In genomic region chr2:74391580-74392448, GRCh38 we compare ENCODE assay signal across 8 cellular contexts. TPM values are rescaled to one million over a fixed set of nuclear protein-coding genes. Genes with fewer than 3 reads are reported as not detected.
DNase-seq lines count a peak whose midpoint lies in the region; ATAC-seq and TF ChIP-seq lines count a peak whose summit lies in the region.

No MANE protein-coding gene starts in this region.

- H3K23ac ChIP-seq in H9 (ENCODE audit: insufficient read length, low read depth, low read length) = no peak overlapping the region

- H3K56ac ChIP-seq in H9 (ENCODE audit: insufficient read length, low read depth, low read length) = no peak overlapping the region

- H3K36me3 ChIP-seq in testis (ENCODE audit: low read depth, missing control alignments) = no peaks in the 10 kb centered on the region

- peak overlapping the region; percentile 84 to 90 for H3K4me3 Mint-ChIP-seq in H9
- peak overlapping the region; percentile 93 for H3K4me3 Mint-ChIP-seq in activated naive CD4-positive, alpha-beta T cell treated with anti-CD3 and anti-CD28 coated beads, Interleukin-2, amount 10 ng/mL, durations not matched to agents 7 days and 5 days

- no peaks in the 10 kb centered on the region for H4K20me1 ChIP-seq in H9 (ENCODE audit: control insufficient read depth, insufficient read depth, insufficient read length)

- peaks cover 18% of the 10 kb centered on the region; the same call in 1 of the 2 replicates for H3K79me2 ChIP-seq in H9 (ENCODE audit: insufficient read depth, low read length)

- peak; percentile 96 for DNase-seq in G401 (ENCODE audit: low spot score)
- peak; percentile 94 for DNase-seq in H9
- peak; percentile 85 for DNase-seq in MV-4-11 (lab: John Stamatoyannopoulos, UW)
- peak; percentile 93 for DNase-seq in SK-MEL-5 (ENCODE audit: low read depth, low spot score)
- DNase-seq in activated naive CD4-positive, alpha-beta T cell treated with anti-CD3 and anti-CD28 coated beads, Interleukin-2, amount 10 ng/mL, durations not matched to agents 7 days and 5 days = peak; percentile 96
- peak; percentile 91 for DNase-seq in globus pallidus (ENCODE audit: low spot score)
- DNase-seq in omental fat pad (ENCODE audit: low spot score) = peak; percentile 83
- DNase-seq in testis = peak; percentile 95

- H3K27me3 Mint-ChIP-seq in H9 (ENCODE audit: low read depth) = peaks cover 1% of the 10 kb centered on the region
- H3K27me3 Mint-ChIP-seq in activated naive CD4-positive, alpha-beta T cell treated with anti-CD3 and anti-CD28 coated beads, Interleukin-2, amount 10 ng/mL, durations not matched to agents 7 days and 5 days = peaks cover 12% of the 10 kb centered on the region

- peak overlapping the region; percentile 96 for H3K4me2 ChIP-seq in H9 (ENCODE audit: insufficient read depth, insufficient read length, low read length)

- no peak for TF ChIP-seq POLR2A in testis (IDR thresholded peaks at IDR 0.05)

- H3K36me3 Mint-ChIP-seq in H9 (ENCODE audit: insufficient read depth in 1 of 3, low read depth in 3 of 3) = no peaks in the 10 kb centered on the region
- no peaks in the 10 kb centered on the region for H3K36me3 Mint-ChIP-seq in activated naive CD4-positive, alpha-beta T cell treated with anti-CD3 and anti-CD28 coated beads, Interleukin-2, amount 10 ng/mL, durations not matched to agents 7 days and 5 days

- H3K4me3 ChIP-seq in testis = peak overlapping the region; percentile 95 to 98

- no peak overlapping the region for H3K4ac ChIP-seq in H9 (ENCODE audit: low read depth, low read length)

- no peaks in the 10 kb centered on the region for H3K27me3 ChIP-seq in H9 (ENCODE audit: insufficient read depth, low read length)
- no peaks in the 10 kb centered on the region for H3K27me3 ChIP-seq in testis

- H3K9ac ChIP-seq in H9 (ENCODE audit: extremely low read depth, insufficient read length, low read length) = peak overlapping the region; percentile 87

- intact Hi-C loops in testis (cut with DNase I; ENCODE audit: low total_unique reads) = no loop called here

- no peaks in the 10 kb centered on the region for H3K9me3 Mint-ChIP-seq in H9
- no peaks in the 10 kb centered on the region for H3K9me3 Mint-ChIP-seq in activated naive CD4-positive, alpha-beta T cell treated with anti-CD3 and anti-CD28 coated beads, Interleukin-2, amount 10 ng/mL, durations not matched to agents 7 days and 5 days

- peak overlapping the region; percentile 57 for H4K5ac ChIP-seq in H9 (ENCODE audit: insufficient read length, low read depth, low read length)

- H3K9me3 ChIP-seq in H9 (ENCODE audit: control insufficient read depth, low read depth, low read length) = no peaks in the 10 kb centered on the region
- no peaks in the 10 kb centered on the region for H3K9me3 ChIP-seq in testis

- H4K91ac ChIP-seq in H9 (ENCODE audit: insufficient read length, low read depth, low read length) = no peak overlapping the region

- no peak overlapping the region for H3K27ac ChIP-seq in H9 (ENCODE audit: insufficient read length, low read depth, low read length)
- H3K27ac ChIP-seq in testis = peak overlapping the region; percentile 87 to 89

- H3K27ac Mint-ChIP-seq in H9 = peak overlapping the region; percentile 99 to 100 (median 100)
- peak overlapping the region; percentile 97 for H3K27ac Mint-ChIP-seq in activated naive CD4-positive, alpha-beta T cell treated with anti-CD3 and anti-CD28 coated beads, Interleukin-2, amount 10 ng/mL, durations not matched to agents 7 days and 5 days

- no peaks in the 10 kb centered on the region for H3K79me1 ChIP-seq in H9 (ENCODE audit: insufficient read depth, low read depth, low read length, poor library complexity, severe bottlenecking)

- peak; percentile 91 for ATAC-seq in omental fat pad (ENCODE audit: low FRiP score)

- H2BK5ac ChIP-seq in H9 (ENCODE audit: insufficient read length, low read length) = peak overlapping the region; percentile 46

- H2BK20ac ChIP-seq in H9 (ENCODE audit: low read depth, low read length, poor library complexity, severe bottlenecking) = no peak overlapping the region

- no peak overlapping the region for H2BK15ac ChIP-seq in H9 (ENCODE audit: low read depth, low read length)

- H3K23me2 ChIP-seq in H9 (ENCODE audit: insufficient read length, low read depth, low read length, poor library complexity, severe bottlenecking) = peaks cover 7% of the 10 kb centered on the region

- H3K4me1 ChIP-seq in H9 (ENCODE audit: insufficient read depth, low read length) (peaks cover 4% of the 10 kb centered on the region; the same call in 1 of the 2 replicates), testis (peaks cover 15% of the 10 kb centered on the region)

- no peak overlapping the region for H4K8ac ChIP-seq in H9 (replicated peaks; ENCODE audit: insufficient read length, low read depth, low read length)

- peaks cover 0 to 6% of the 10 kb centered on the region in 2 experiments; a peak in 3 of 4 replicates for H3K4me1 Mint-ChIP-seq in H9
- H3K4me1 Mint-ChIP-seq in activated naive CD4-positive, alpha-beta T cell treated with anti-CD3 and anti-CD28 coated beads, Interleukin-2, amount 10 ng/mL, durations not matched to agents 7 days and 5 days = peaks cover 5% of the 10 kb centered on the region

- in situ Hi-C loops in G401 (cut with HindIII; ENCODE audit: low sequenced_read_pairs) = no loop called here
- in situ Hi-C loops in SK-MEL-5 (cut with HindIII; ENCODE audit: low pct_unique_long_range_greater_than_20kb, low sequenced_read_pairs) = no loop called here

- H2AFZ ChIP-seq in H9 (ENCODE audit: low read length) = peak overlapping the region; percentile 93

- no CpG with 5 or more reads among the region's 62 CpGs for WGBS in H9 (ENCODE audit: extremely low coverage, insufficient read length, low lambda C conversion rate)
- 1% methylated on average over 17 to 61 of the region's 62 CpGs for WGBS in testis, 2 donors

- peak overlapping the region; percentile 94 for H3K14ac ChIP-seq in H9 (ENCODE audit: insufficient read depth, low read length)

- CTCF ChIA-PET in activated naive CD4-positive, alpha-beta T cell treated with anti-CD3 and anti-CD28 coated beads, Interleukin-2, amount 10 ng/mL, durations not matched to agents 7 days and 5 days (lab: Charles Lee) = interaction anchor here (0.6 to 2.4 kb wide), 22 partner anchors 8 to 565 kb away, joined by 3 to 12 read pairs (median 4); partner anchors contain the start of genes C2orf81, CCDC142, TTC31 and WDR54

- no peak overlapping the region for H3T11ph ChIP-seq in H9 (ENCODE audit: low read length)

- H2BK120ac ChIP-seq in H9 (ENCODE audit: low read depth, low read length, poor library complexity, severe bottlenecking) = no peak overlapping the region

- H2AK5ac ChIP-seq in H9 (ENCODE audit: insufficient read length, low read length) = no peak overlapping the region

- peak overlapping the region; percentile 92 for H3K18ac ChIP-seq in H9 (ENCODE audit: insufficient read length, low read depth, low read length)

- no peak overlapping the region for H2BK12ac ChIP-seq in H9 (ENCODE audit: insufficient read length, low read depth, low read length)

- TF ChIP-seq CTCF in H9 (conservative IDR thresholded peaks at IDR 0.05) = peak; percentile 97
- TF ChIP-seq CTCF in omental fat pad (IDR thresholded peaks at IDR 0.05) = peak in 1 of 3 donors; percentile 70
- TF ChIP-seq CTCF in testis (IDR thresholded peaks at IDR 0.05) = peak; percentile 96 to 99 (median 98)

RNA-seq across cellular contexts. Expression of gene DCTN1, which starts 11.7 kb away (rescaled TPM):
- total RNA-seq in G401 (2014; rRNA removed; shearing (Covaris generic)) = 124 and 145 TPM in 2 replicates
- total RNA-seq in H9 (2021) (136 and 141 TPM in 2 replicates), omental fat pad (100 to 1,000 TPM in 3 of 4 donors, 10 to 100 TPM in 1; 83.1 to 122 (median 114) TPM), testis (100 to 1,000 TPM; 321 to 403 TPM)
- total RNA-seq in SK-MEL-5 (2014; rRNA removed; shearing (Covaris generic)) = 136 and 139 TPM in 2 replicates
- polyA plus RNA-seq in SK-MEL-5 (2015; cell fraction: cytosol; rRNA removed) = 131 and 146 TPM in 2 replicates
- polyA plus RNA-seq in SK-MEL-5 (2015; cell fraction: nucleus; rRNA removed) = 157 and 159 TPM in 2 replicates
- polyA plus RNA-seq in testis (ENCODE audit: insufficient read depth, low read depth, low replicate concordance) = 277 TPM

RNA-seq across cellular contexts. Expression of gene C2orf81, which starts 29.6 kb away (rescaled TPM):
- total RNA-seq in G401 (2014; rRNA removed; shearing (Covaris generic)) = 0.95 and 2.8 TPM in 2 replicates
- total RNA-seq in H9 (2021) (2.4 and 3.5 TPM in 2 replicates), omental fat pad (1 to 10 TPM in 2 of 4 donors, under 1 TPM in 2; 0.48 to 1.4 (median 1.0) TPM), testis (10 to 100 TPM; 10.4 to 15.7 TPM)
- 0.53 and 0.85 TPM in 2 replicates for total RNA-seq in SK-MEL-5 (2014; rRNA removed; shearing (Covaris generic))
- 1.3 and 2.8 TPM in 2 replicates for polyA plus RNA-seq in SK-MEL-5 (2015; cell fraction: cytosol; rRNA removed)
- 2.7 and 2.9 TPM in 2 replicates for polyA plus RNA-seq in SK-MEL-5 (2015; cell fraction: nucleus; rRNA removed)
- 23.1 TPM for polyA plus RNA-seq in testis (ENCODE audit: insufficient read depth, low read depth, low replicate concordance)

RNA-seq across cellular contexts. Expression of gene WDR54, which starts 29.7 kb away (rescaled TPM):
- 88.5 and 104 TPM in 2 replicates for total RNA-seq in G401 (2014; rRNA removed; shearing (Covaris generic))
- 65.0 and 66.4 TPM in 2 replicates for total RNA-seq in H9 (2021)
- total RNA-seq in SK-MEL-5 (2014; rRNA removed; shearing (Covaris generic)) = 26.9 and 27.7 TPM in 2 replicates
- polyA plus RNA-seq in SK-MEL-5 (2015; cell fraction: cytosol; rRNA removed) = 24.5 and 30.6 TPM in 2 replicates
- 9.2 and 22.0 TPM in 2 replicates for polyA plus RNA-seq in SK-MEL-5 (2015; cell fraction: nucleus; rRNA removed)
- total RNA-seq in omental fat pad = 10 to 100 TPM in 1 of 4 donors, 1 to 10 TPM in 3; 3.0 to 10.5 (median 6.1) TPM
- total RNA-seq in testis = 10 to 100 TPM; 27.5 to 31.7 TPM
- polyA plus RNA-seq in testis (ENCODE audit: insufficient read depth, low read depth, low replicate concordance) = 90.6 TPM

RNA-seq across cellular contexts. Expression of gene SLC4A5, which starts 48.6 kb away (rescaled TPM):
- not detected in 2 replicates for total RNA-seq in G401 (2014; rRNA removed; shearing (Covaris generic))
- total RNA-seq in H9 (2021) (0.42 and 0.50 TPM in 2 replicates), omental fat pad (1 to 10 TPM; 1.2 to 3.0 (median 1.6) TPM), testis (100 to 1,000 TPM; 113 to 188 TPM)
- total RNA-seq in SK-MEL-5 (2014; rRNA removed; shearing (Covaris generic)) = 0.29 and 0.63 TPM in 2 replicates
- polyA plus RNA-seq in SK-MEL-5 (2015; cell fraction: cytosol; rRNA removed) = 0.05 and 0.17 TPM in 2 replicates
- polyA plus RNA-seq in SK-MEL-5 (2015; cell fraction: nucleus; rRNA removed) = 1.9 and 3.4 TPM in 2 replicates
- 40.3 TPM for polyA plus RNA-seq in testis (ENCODE audit: insufficient read depth, low read depth, low replicate concordance)

RNA-seq across cellular contexts. Expression of gene RTKN, which starts 49.9 kb away (rescaled TPM):
- total RNA-seq in G401 (2014; rRNA removed; shearing (Covaris generic)) = 46.5 and 56.2 TPM in 2 replicates
- total RNA-seq in H9 (2021) (87.1 and 90.9 TPM in 2 replicates), omental fat pad (10 to 100 TPM in 3 of 4 donors, 1 to 10 TPM in 1; 9.1 to 32.2 (median 19.3) TPM), testis (10 to 100 TPM; 11.1 to 12.8 TPM)
- 56.1 and 59.5 TPM in 2 replicates for total RNA-seq in SK-MEL-5 (2014; rRNA removed; shearing (Covaris generic))
- 69.4 and 76.8 TPM in 2 replicates for polyA plus RNA-seq in SK-MEL-5 (2015; cell fraction: cytosol; rRNA removed)
- polyA plus RNA-seq in SK-MEL-5 (2015; cell fraction: nucleus; rRNA removed) = 203 and 204 TPM in 2 replicates
- 8.8 TPM for polyA plus RNA-seq in testis (ENCODE audit: insufficient read depth, low read depth, low replicate concordance)
